30 cellular contexts compared by ENCODE assay signal in the genomic region with DNA sequence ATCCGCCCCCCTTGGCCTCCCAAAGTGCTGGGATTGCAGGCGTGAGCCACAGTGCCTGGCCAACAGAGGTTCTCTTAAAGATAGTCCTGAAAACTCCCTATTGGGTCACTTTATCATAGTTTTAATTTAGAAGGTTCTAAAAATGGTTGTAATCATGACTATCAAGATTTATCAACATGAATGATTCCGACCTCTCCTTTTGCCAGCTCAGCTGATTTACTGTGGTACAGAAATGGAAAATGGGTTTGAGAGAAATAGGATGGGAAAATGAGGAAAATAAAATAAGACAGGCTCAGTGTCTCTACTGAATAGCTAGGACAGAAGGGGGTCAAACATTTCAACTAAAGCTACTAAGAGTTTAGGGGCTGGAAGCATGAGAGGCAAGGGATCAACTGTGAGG.
"Had no signal": no experiment of that assay in that cellular context is flagged by ENCODE, and none has a peak within 500 bp of the region (broad histone marks: within the 10 kb centered on the region; RNA-seq: fewer than 3 reads in every experiment).

No MANE protein-coding gene starts in this region.

- H3K4me1 ChIP-seq: thyroid gland, vagina had no signal

- H3K9me3 ChIP-seq: stomach, thyroid gland, upper lobe of left lung, vagina had no signal

- FAIRE-seq: astrocyte, endothelial cell of umbilical vein, keratinocyte, TTC549 had no signal

- H3K4me3 Mint-ChIP-seq: activated CD4-positive, alpha-beta memory T cell treated with anti-CD3 and anti-CD28 coated beads for 36 hours; activated CD4-positive, alpha-beta T cell treated with anti-CD3 and anti-CD28 coated beads, Interleukin-2, amount 10 ng/mL, durations not matched to agents 24 days and 14 days; activated naive CD8-positive, alpha-beta T cell treated with anti-CD3 and anti-CD28 coated beads for 36 hours; naive thymus-derived CD8-positive, alpha-beta T cell; stimulated activated effector memory CD8-positive, alpha-beta T cell treated with anti-CD3 and anti-CD28 coated beads, Interleukin-12 subunit alpha, Interleukin-12 subunit beta, amount 100 ng/mL, for 72 hours had no signal

- H3K4me3 ChIP-seq: coronary artery, dorsolateral prefrontal cortex, skin epidermis, stomach, thyroid gland, upper lobe of left lung, vagina had no signal

- H3K27me3 Mint-ChIP-seq: activated CD4-positive, alpha-beta memory T cell treated with anti-CD3 and anti-CD28 coated beads for 36 hours; activated CD4-positive, alpha-beta T cell treated with anti-CD3 and anti-CD28 coated beads, Interleukin-2, amount 10 ng/mL, durations not matched to agents 24 days and 14 days; activated naive CD8-positive, alpha-beta T cell treated with anti-CD3 and anti-CD28 coated beads for 36 hours; naive thymus-derived CD8-positive, alpha-beta T cell had no signal

- H3K27ac ChIP-seq: brain microvascular endothelial cell, coronary artery, skin epidermis, stomach, thyroid gland, upper lobe of left lung, vagina, VCaP had no signal

- H3K27me3 ChIP-seq: brain microvascular endothelial cell, dorsolateral prefrontal cortex, stomach, thyroid gland, upper lobe of left lung, vagina had no signal

- DNase-seq: activated CD4-positive, alpha-beta memory T cell treated with anti-CD3 and anti-CD28 coated beads for 36 hours; activated CD4-positive, alpha-beta T cell treated with anti-CD3 and anti-CD28 coated beads, Interleukin-2, amount 10 ng/mL, durations not matched to agents 24 days and 14 days; activated CD4-positive, CD25-positive, alpha-beta regulatory T cell treated with anti-CD3 and anti-CD28 coated beads, Interleukin-2, amount 50 U/mL, for 72 hours; activated naive CD4-positive, alpha-beta T cell; activated naive CD8-positive, alpha-beta T cell treated with anti-CD3 and anti-CD28 coated beads for 36 hours; activated T-cell treated with anti-CD3 and anti-CD28 coated beads, Interleukin-2, amount 50 U/mL, for 48 hours; amniotic stem cell; brain microvascular endothelial cell; dorsolateral prefrontal cortex; head of caudate nucleus; hippocampal formation; left cardiac atrium; left ventricle myocardium superior; naive thymus-derived CD8-positive, alpha-beta T cell; stimulated activated CD4-positive, alpha-beta T cell treated with anti-CD3 and anti-CD28 coated beads, Interleukin-12 subunit alpha, Interleukin-12 subunit beta, amount 100 ng/mL, for 4 hours; stimulated activated CD4-positive, alpha-beta T cell treated with anti-CD3 and anti-CD28 coated beads, Interleukin-4, amount 100 ng/mL, for 24 hours; stomach; T-helper 9 cell; thyroid gland; upper lobe of left lung had no signal

- H3K27ac Mint-ChIP-seq: activated CD4-positive, alpha-beta memory T cell treated with anti-CD3 and anti-CD28 coated beads for 36 hours; activated CD4-positive, alpha-beta T cell treated with anti-CD3 and anti-CD28 coated beads, Interleukin-2, amount 10 ng/mL, durations not matched to agents 24 days and 14 days; activated naive CD8-positive, alpha-beta T cell treated with anti-CD3 and anti-CD28 coated beads for 36 hours; naive thymus-derived CD8-positive, alpha-beta T cell; stimulated activated effector memory CD8-positive, alpha-beta T cell treated with anti-CD3 and anti-CD28 coated beads, Interleukin-12 subunit alpha, Interleukin-12 subunit beta, amount 100 ng/mL, for 72 hours had no signal

- H3K9me3 Mint-ChIP-seq: activated CD4-positive, alpha-beta memory T cell treated with anti-CD3 and anti-CD28 coated beads for 36 hours; activated CD4-positive, alpha-beta T cell treated with anti-CD3 and anti-CD28 coated beads, Interleukin-2, amount 10 ng/mL, durations not matched to agents 24 days and 14 days; activated naive CD8-positive, alpha-beta T cell treated with anti-CD3 and anti-CD28 coated beads for 36 hours; naive thymus-derived CD8-positive, alpha-beta T cell; stimulated activated effector memory CD8-positive, alpha-beta T cell treated with anti-CD3 and anti-CD28 coated beads, Interleukin-12 subunit alpha, Interleukin-12 subunit beta, amount 100 ng/mL, for 72 hours had no signal

- ATAC-seq: left cardiac atrium; left ventricle myocardium superior; naive thymus-derived CD8-positive, alpha-beta T cell; sciatic nerve; stimulated activated effector memory CD8-positive, alpha-beta T cell treated with anti-CD3 and anti-CD28 coated beads, Interleukin-12 subunit alpha, Interleukin-12 subunit beta, amount 100 ng/mL, for 72 hours had no signal

- H3K36me3 Mint-ChIP-seq: activated naive CD8-positive, alpha-beta T cell treated with anti-CD3 and anti-CD28 coated beads for 36 hours had no signal

- H3K4me1 Mint-ChIP-seq: activated CD4-positive, alpha-beta T cell treated with anti-CD3 and anti-CD28 coated beads, Interleukin-2, amount 10 ng/mL, durations not matched to agents 24 days and 14 days; activated naive CD8-positive, alpha-beta T cell treated with anti-CD3 and anti-CD28 coated beads for 36 hours; stimulated activated effector memory CD8-positive, alpha-beta T cell treated with anti-CD3 and anti-CD28 coated beads, Interleukin-12 subunit alpha, Interleukin-12 subunit beta, amount 100 ng/mL, for 72 hours had no signal
